In genomic region chr21:22201669-22202068, GRCh38 we compare ENCODE assay signal across 15 cellular contexts.
DNase-seq lines count a peak whose midpoint lies in the region; ATAC-seq, FAIRE-seq and TF ChIP-seq lines count a peak whose summit lies in the region.
"Had no signal": no experiment of that assay in that cellular context is flagged by ENCODE, and none has a peak within 500 bp of the region (broad histone marks: within the 10 kb centered on the region; RNA-seq: fewer than 3 reads in every experiment).

No MANE protein-coding gene starts in this region.

- intact Hi-C loops in psoas muscle (cut with DNase I) = no loop called here

- H3K36me3 ChIP-seq in psoas muscle (ENCODE audit: insufficient read depth in 1 of 2, low read depth in 1 of 2) = no peaks in the 10 kb centered on the region

- no peak overlapping the region for H3K27ac Mint-ChIP-seq in type B pancreatic cell
- H3K27ac Mint-ChIP-seq: B cell; CD4-positive, alpha-beta T cell had no signal

- no peak overlapping the region for H3K4me3 ChIP-seq in psoas muscle

- no peaks in the 10 kb centered on the region for H3K36me3 Mint-ChIP-seq in type B pancreatic cell

- FAIRE-seq in GM19239 (lab: Jason Lieb, UNC) = no peak
- FAIRE-seq: GM12891 had no signal

- peak; percentile 45 for DNase-seq in NCI-H2227 (lab: John Stamatoyannopoulos, UW; ENCODE audit: unreplicated experiment)
- DNase-seq in OCI-M1 (lab: John Stamatoyannopoulos, UW) = peak; percentile 5
- DNase-seq in left lobe of liver (ENCODE audit: low spot score) = no peak
- DNase-seq in type B pancreatic cell (ENCODE audit: extremely low spot score, unreplicated experiment) = no peak
- DNase-seq in GM19239 (ENCODE audit: insufficient read length, low spot score) = no peak
- no peak for DNase-seq in psoas muscle
- DNase-seq in activated effector memory CD4-positive, alpha-beta T cell treated with Interleukin-2 at 50 U/mL for 16 hours = no peak
- DNase-seq: C1 segment of cervical spinal cord; Calu3; CD4-positive, alpha-beta T cell; DMS 273 treated with DMSO at 0.1 percent for 48 hours; IMR-90 had no signal

- no peaks in the 10 kb centered on the region for H3K27me3 Mint-ChIP-seq in type B pancreatic cell
- H3K27me3 Mint-ChIP-seq: B cell; CD4-positive, alpha-beta T cell had no signal

- peak; percentile 29 for ATAC-seq in left lobe of liver
- ATAC-seq in psoas muscle = no peak
- ATAC-seq: HCT116 had no signal

- H3K9me3 Mint-ChIP-seq in type B pancreatic cell = no peaks in the 10 kb centered on the region
- H3K9me3 Mint-ChIP-seq: CD4-positive, alpha-beta T cell had no signal

- H3K9me3 ChIP-seq in psoas muscle = no peaks in the 10 kb centered on the region

- no peak overlapping the region for H3K27ac ChIP-seq in psoas muscle

- H3K27me3 ChIP-seq in psoas muscle (ENCODE audit: insufficient read depth in 3 of 3, low read length in 2 of 3) = no peaks in the 10 kb centered on the region

- no peaks in the 10 kb centered on the region for H3K4me1 Mint-ChIP-seq in type B pancreatic cell (ENCODE audit: unreplicated experiment)
- H3K4me1 Mint-ChIP-seq: B cell had no signal

- TF ChIP-seq CTCF in type B pancreatic cell (conservative IDR thresholded peaks at IDR 0.05) = no peak
- TF ChIP-seq CTCF in psoas muscle (IDR thresholded peaks at IDR 0.05) = no peak

- peak overlapping the region; percentile 59 for H3K4me3 Mint-ChIP-seq in type B pancreatic cell
- H3K4me3 Mint-ChIP-seq: B cell; CD4-positive, alpha-beta T cell had no signal

- WGBS in psoas muscle, 3 donors = 84 to 88% (median 86%) methylated on average over 1 of the region's 1 CpG

- H3K4me1 ChIP-seq in psoas muscle = no peaks in the 10 kb centered on the region

Comparison
In these comparisons a context has a peak if more than half of its experiments do, and no peak if none do; other contexts are left out.
1. DNase-seq: peak in NCI-H2227 (single experiment) and OCI-M1 (single experiment); none in left lobe of liver (single experiment), type B pancreatic cell (single experiment), GM19239 (single experiment), psoas muscle (0 of 2) and activated effector memory CD4-positive, alpha-beta T cell treated with Interleukin-2 at 50 U/mL for 16 hours (single experiment).